ENCODE assay signal across 14 cellular contexts in the genomic region with DNA sequence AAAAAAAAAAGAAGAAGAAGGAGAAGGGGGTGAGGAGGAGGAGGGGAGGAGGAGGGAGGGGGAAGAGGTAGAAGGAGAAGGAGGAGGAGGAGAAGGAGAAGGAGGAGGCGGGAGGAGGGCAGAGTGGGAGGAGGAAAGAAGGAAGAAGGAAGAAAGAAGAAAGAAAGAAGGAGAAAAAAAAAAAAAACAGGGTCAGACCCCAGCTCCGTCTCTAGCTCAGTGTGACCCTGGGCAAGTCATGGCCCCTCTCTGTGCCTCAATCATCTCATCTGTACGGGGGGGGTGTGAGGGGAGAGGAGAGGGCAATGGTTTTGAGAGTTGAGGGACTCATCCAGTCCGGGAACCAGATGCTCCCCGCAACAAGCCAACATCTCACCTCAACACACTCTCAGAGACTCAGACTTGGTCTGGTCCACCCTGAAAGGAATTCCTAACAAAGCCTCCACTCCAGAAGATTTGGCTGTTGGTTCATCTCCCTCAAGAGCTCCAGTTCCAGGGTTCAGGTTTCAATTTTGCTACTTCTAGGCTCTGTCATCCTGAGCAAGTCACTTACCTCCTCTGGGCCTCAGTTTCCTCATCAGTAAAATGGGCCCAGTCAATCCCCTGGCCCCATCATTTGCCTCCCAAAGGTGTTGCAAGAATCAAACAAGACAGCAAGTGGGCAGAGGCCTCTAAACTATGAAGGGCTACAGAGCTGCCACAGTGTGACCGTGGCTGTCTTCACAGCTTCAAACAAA. TPM values are rescaled to one million over a fixed set of nuclear protein-coding genes. Genes with fewer than 3 reads are reported as not detected.
A peak's percentile ranks its signal among the peaks of the same experiment; 100 is the strongest.
DNase-seq lines count a peak whose midpoint lies in the region; ATAC-seq and TF ChIP-seq lines count a peak whose summit lies in the region.
"Had no signal": no experiment of that assay in that cellular context is flagged by ENCODE, and none has a peak within 500 bp of the region (broad histone marks: within the 10 kb centered on the region; RNA-seq: fewer than 3 reads in every experiment).

No MANE protein-coding gene starts in this region.

- H3K4me1 ChIP-seq in heart left ventricle (peaks cover 0 to 58% (median 34%) of the 10 kb centered on the region in 12 donors), right atrium auricular region (peaks cover 0 to 38% of the 10 kb centered on the region in 2 donors), mesendoderm (ENCODE audit: control insufficient read depth, low read depth, low read length) (peaks cover 2% of the 10 kb centered on the region)

- H3K56ac ChIP-seq in mesendoderm (ENCODE audit: low read length): no peak overlapping the region

- DNase-seq in heart left ventricle: peak in 1 of 5 donors; percentile 4
- DNase-seq in right atrium auricular region (ENCODE audit: low spot score): no peak
- no peak for DNase-seq in epithelial cell of prostate (ENCODE audit: low read depth, low spot score)
- no peak for DNase-seq in type B pancreatic cell (ENCODE audit: extremely low spot score, unreplicated experiment)
- DNase-seq in mesendoderm: no peak
- no peak for DNase-seq in HCEC 1CT
- no peak for DNase-seq in SKM-1 (lab: John Stamatoyannopoulos, UW; ENCODE audit: unreplicated experiment)
- DNase-seq: activated CD8-positive, alpha-beta T cell treated with anti-CD3 and anti-CD28 coated beads, Interleukin-2, amount 10 ng/mL, durations not matched to agents 7 days and 5 days; activated effector memory CD4-positive, alpha-beta T cell treated with Interleukin-2 at 50 U/mL for 16 hours; MG63; naive B cell; NCI-H2081 treated with DMSO at 0.1 percent for 48 hours had no signal

- H3K27me3 ChIP-seq in heart left ventricle: peaks cover 0 to under 1% (median 0%) of the 10 kb centered on the region in 9 donors
- no peaks in the 10 kb centered on the region for H3K27me3 ChIP-seq in right atrium auricular region
- no peaks in the 10 kb centered on the region for H3K27me3 ChIP-seq in mesendoderm (ENCODE audit: insufficient read depth, low read length, poor library complexity)
- H3K27me3 ChIP-seq: MG63 had no signal

- no peaks in the 10 kb centered on the region for H3K79me2 ChIP-seq in mesendoderm (ENCODE audit: control insufficient read depth, insufficient read depth, low read length)

- no peak for TF ChIP-seq POLR2A in heart left ventricle (IDR thresholded peaks at IDR 0.05)

- peaks cover 5% of the 10 kb centered on the region for H3K27me3 Mint-ChIP-seq in nephron (ENCODE audit: low read depth)
- H3K27me3 Mint-ChIP-seq in type B pancreatic cell: no peaks in the 10 kb centered on the region

- H2BK15ac ChIP-seq in mesendoderm (replicated peaks; ENCODE audit: low read depth): no peak overlapping the region

- no peak overlapping the region for H2BK5ac ChIP-seq in mesendoderm (ENCODE audit: low read length)

- peaks cover 0 to 4% (median 0%) of the 10 kb centered on the region in 12 donors for H3K9me3 ChIP-seq in heart left ventricle
- H3K9me3 ChIP-seq in right atrium auricular region: no peaks in the 10 kb centered on the region
- H3K9me3 ChIP-seq: MG63 had no signal

- H3K18ac ChIP-seq in mesendoderm (ENCODE audit: low read length): no peak overlapping the region

- no peak overlapping the region for H4K5ac ChIP-seq in mesendoderm (ENCODE audit: low read length)

- no peak overlapping the region for H3K4me3 ChIP-seq in heart left ventricle
- H3K4me3 ChIP-seq in right atrium auricular region: no peak overlapping the region
- H3K4me3 ChIP-seq in mesendoderm (ENCODE audit: low read length): no peak overlapping the region
- H3K4me3 ChIP-seq: MG63 had no signal

- H3K4me1 Mint-ChIP-seq in nephron (peaks cover 40% of the 10 kb centered on the region), type B pancreatic cell (ENCODE audit: unreplicated experiment) (peaks cover 42% of the 10 kb centered on the region)
- H3K4me1 Mint-ChIP-seq: naive B cell had no signal

- no peak for TF ChIP-seq CTCF in heart left ventricle (IDR thresholded peaks at IDR 0.05)
- TF ChIP-seq CTCF in right atrium auricular region (IDR thresholded peaks at IDR 0.05): no peak
- TF ChIP-seq CTCF in nephron (IDR thresholded peaks at IDR 0.05; ENCODE audit: unreplicated experiment in 3 of 3): no peak
- no peak for TF ChIP-seq CTCF in type B pancreatic cell (conservative IDR thresholded peaks at IDR 0.05)

- peak overlapping the region in 2 of 3 experiments; percentile 14 to 46 for H3K4me3 Mint-ChIP-seq in nephron
- no peak overlapping the region for H3K4me3 Mint-ChIP-seq in type B pancreatic cell
- H3K4me3 Mint-ChIP-seq: activated CD8-positive, alpha-beta T cell treated with anti-CD3 and anti-CD28 coated beads, Interleukin-2, amount 10 ng/mL, durations not matched to agents 7 days and 5 days; naive B cell had no signal

- no peak overlapping the region for H3K9ac ChIP-seq in mesendoderm (ENCODE audit: low read length)

- H3K27ac ChIP-seq in heart left ventricle (peak overlapping the region in 8 of 12 donors; percentile 3 to 55 (median 42)), right atrium auricular region (no peak overlapping the region), epithelial cell of prostate (peak overlapping the region; percentile 60), mesendoderm (ENCODE audit: low read depth, low read length) (no peak overlapping the region)

- no peak overlapping the region for H2BK120ac ChIP-seq in mesendoderm (ENCODE audit: low read depth, low read length)

- H3K27ac Mint-ChIP-seq in nephron (peak overlapping the region; percentile 90 to 98 (median 98)), type B pancreatic cell (peak overlapping the region; percentile 92)
- H3K27ac Mint-ChIP-seq: activated CD8-positive, alpha-beta T cell treated with anti-CD3 and anti-CD28 coated beads, Interleukin-2, amount 10 ng/mL, durations not matched to agents 7 days and 5 days had no signal

- no peak overlapping the region for H3K4ac ChIP-seq in mesendoderm (ENCODE audit: low read depth, low read length)

- intact Hi-C loops in heart left ventricle (cut with DNase I): no loop called here

- H3K36me3 ChIP-seq in heart left ventricle: peaks cover 0 to 31% (median 8%) of the 10 kb centered on the region in 9 donors
- H3K36me3 ChIP-seq in right atrium auricular region: no peaks in the 10 kb centered on the region
- no peaks in the 10 kb centered on the region for H3K36me3 ChIP-seq in mesendoderm (ENCODE audit: control insufficient read depth, insufficient read depth, low read length)

- 81 to 88% (median 87%) methylated on average over 5 to 6 of the region's 6 CpGs for WGBS in heart left ventricle, 4 donors
- WGBS in mesendoderm (ENCODE audit: extremely low coverage, insufficient coverage, low lambda C conversion rate): no CpG with 5 or more reads among the region's 6 CpGs

- no peak for ATAC-seq in heart left ventricle
- ATAC-seq: activated CD8-positive, alpha-beta T cell treated with anti-CD3 and anti-CD28 coated beads, Interleukin-2, amount 10 ng/mL, durations not matched to agents 7 days and 5 days had no signal

- no peak overlapping the region for H2AK5ac ChIP-seq in mesendoderm (ENCODE audit: low read length)

- no peak overlapping the region for H3K23ac ChIP-seq in mesendoderm (ENCODE audit: low read length)

- H3K4me2 ChIP-seq in mesendoderm (ENCODE audit: low read length): no peak overlapping the region

- no peaks in the 10 kb centered on the region for H3K79me1 ChIP-seq in mesendoderm (ENCODE audit: low read length)

- no peak overlapping the region for H4K8ac ChIP-seq in mesendoderm (ENCODE audit: low read depth, low read length)

- peaks cover 3% of the 10 kb centered on the region for H3K9me3 Mint-ChIP-seq in nephron
- no peaks in the 10 kb centered on the region for H3K9me3 Mint-ChIP-seq in type B pancreatic cell

- peaks cover 25% of the 10 kb centered on the region for H3K36me3 Mint-ChIP-seq in nephron (ENCODE audit: low read depth)
- peaks cover 3% of the 10 kb centered on the region for H3K36me3 Mint-ChIP-seq in type B pancreatic cell
- H3K36me3 Mint-ChIP-seq: naive B cell had no signal

RNA-seq across cellular contexts. Expression of gene CARD10, which starts 7.7 kb away (rescaled TPM):
- total RNA-seq in heart left ventricle: 10 to 100 TPM in 3 of 9 donors, 1 to 10 TPM in 6; 5.2 to 12.6 (median 8.1) TPM
- 10 to 100 TPM in 1 of 2 donors, 1 to 10 TPM in 1; 7.8 to 13.9 TPM for polyA plus RNA-seq in heart left ventricle
- total RNA-seq in right atrium auricular region: 1 to 10 TPM; 4.2 to 5.8 TPM
- total RNA-seq in type B pancreatic cell (ENCODE audit: low replicate concordance): 9.9 and 14.8 TPM in 2 replicates
- polyA plus RNA-seq in mesendoderm (2013, experiment 1 of 2): 5.6 TPM
- polyA plus RNA-seq in mesendoderm (2013, experiment 2 of 2): 5.8 TPM

RNA-seq across cellular contexts. Expression of gene MFNG, which starts 25.4 kb away (rescaled TPM):
- total RNA-seq in heart left ventricle (10 to 100 TPM in 4 of 9 donors, 1 to 10 TPM in 5; 5.8 to 25.6 (median 9.6) TPM), right atrium auricular region (10 to 100 TPM in 1 of 2 donors, 1 to 10 TPM in 1; 9.9 to 19.5 TPM), type B pancreatic cell (ENCODE audit: low replicate concordance) (0.76 and 0.82 TPM in 2 replicates)
- 10 to 100 TPM in 1 of 2 donors, 1 to 10 TPM in 1; 7.1 to 16.3 TPM for polyA plus RNA-seq in heart left ventricle
- 0.48 TPM for polyA plus RNA-seq in mesendoderm (2013, experiment 1 of 2)
- polyA plus RNA-seq in mesendoderm (2013, experiment 2 of 2): 0.77 TPM
- total RNA-seq: A673 had no signal

RNA-seq across cellular contexts. Expression of gene CDC42EP1, which starts 48.7 kb away (rescaled TPM):
- total RNA-seq in heart left ventricle (10 to 100 TPM; 11.9 to 34.9 (median 23.8) TPM), right atrium auricular region (10 to 100 TPM; 20.7 to 34.8 TPM), type B pancreatic cell (ENCODE audit: low replicate concordance) (20.5 and 30.4 TPM in 2 replicates)
- polyA plus RNA-seq in heart left ventricle: 10 to 100 TPM; 10.4 to 17.7 TPM
- polyA plus RNA-seq in mesendoderm (2013, experiment 1 of 2): 70.7 TPM
- 66.2 TPM for polyA plus RNA-seq in mesendoderm (2013, experiment 2 of 2)

Comparison
In these comparisons a context has a peak if more than half of its experiments do, and no peak if none do; other contexts are left out.
1. H3K27ac ChIP-seq: peak in heart left ventricle (8 of 12) and epithelial cell of prostate (single experiment); none in right atrium auricular region (0 of 2) and mesendoderm (single experiment).